23 cellular contexts compared by ENCODE assay signal in genomic region chr2:154587739-154588138, GRCh38.
"Had no signal": no experiment of that assay in that cellular context is flagged by ENCODE, and none has a peak within 500 bp of the region (broad histone marks: within the 10 kb centered on the region; RNA-seq: fewer than 3 reads in every experiment).

No MANE protein-coding gene starts in this region.

- ATAC-seq: heart left ventricle; pancreas; right cardiac atrium; stimulated activated effector memory CD8-positive, alpha-beta T cell treated with anti-CD3 and anti-CD28 coated beads, Interleukin-12 subunit alpha, Interleukin-12 subunit beta, amount 100 ng/mL, for 72 hours; stimulated activated naive CD8-positive, alpha-beta T cell treated with anti-CD3 and anti-CD28 coated beads, Interleukin-15, Interleukin-2, amounts not matched to agents 100 U/mL and 50 U/mL, for 24 hours; upper lobe of right lung had no signal

- H3K9me3 Mint-ChIP-seq: nephron had no signal

- H3K9me3 ChIP-seq: heart left ventricle, left ventricle myocardium inferior, pancreas, testis, tibial nerve, upper lobe of right lung, vagina had no signal

- H3K36me3 Mint-ChIP-seq: immature natural killer cell; naive B cell; stimulated activated effector memory CD8-positive, alpha-beta T cell treated with anti-CD3 and anti-CD28 coated beads, Interleukin-12 subunit alpha, Interleukin-12 subunit beta, amount 100 ng/mL, for 72 hours had no signal

- H3K27ac ChIP-seq: dorsolateral prefrontal cortex, heart left ventricle, left ventricle myocardium inferior, pancreas, testis, tibial nerve, upper lobe of right lung, vagina had no signal

- H3K27me3 ChIP-seq: heart left ventricle, pancreas, testis, tibial nerve, upper lobe of right lung, vagina had no signal

- H3K4me1 ChIP-seq: heart left ventricle, left ventricle myocardium inferior, pancreas, testis, tibial nerve, upper lobe of right lung, vagina had no signal

- H3K4me3 ChIP-seq: dorsolateral prefrontal cortex, heart left ventricle, left ventricle myocardium inferior, lung, pancreas, testis, tibial nerve, upper lobe of right lung, vagina had no signal

- H3K27me3 Mint-ChIP-seq: naive B cell, progenitor cell of endocrine pancreas had no signal

- H3K4me3 Mint-ChIP-seq: immature natural killer cell; naive B cell; nephron; stimulated activated effector memory CD8-positive, alpha-beta T cell treated with anti-CD3 and anti-CD28 coated beads, Interleukin-12 subunit alpha, Interleukin-12 subunit beta, amount 100 ng/mL, for 72 hours had no signal

- H3K27ac Mint-ChIP-seq: immature natural killer cell; naive B cell; nephron; progenitor cell of endocrine pancreas; stimulated activated effector memory CD8-positive, alpha-beta T cell treated with anti-CD3 and anti-CD28 coated beads, Interleukin-12 subunit alpha, Interleukin-12 subunit beta, amount 100 ng/mL, for 72 hours had no signal

- DNase-seq: cortex of kidney; dorsolateral prefrontal cortex; effector CD8-positive, alpha-beta T cell; heart left ventricle; hypothalamus; immature natural killer cell; left ventricle myocardium inferior; mesenchymal stem cell; naive B cell; occipital lobe; pancreas; right cardiac atrium; stimulated activated CD4-positive, alpha-beta T cell treated with anti-CD3 and anti-CD28 coated beads, Interleukin-4, amount 100 ng/mL, for 1 hour; stimulated activated CD8-positive, alpha-beta memory T cell treated with anti-CD3 and anti-CD28 coated beads, Interleukin-4, amount 100 ng/mL, for 48 hours; stimulated activated naive CD8-positive, alpha-beta T cell treated with anti-CD3 and anti-CD28 coated beads, Interleukin-15, Interleukin-2, amounts not matched to agents 100 U/mL and 50 U/mL, for 24 hours; testis; upper lobe of right lung had no signal

- H3K36me3 ChIP-seq: heart left ventricle, left ventricle myocardium inferior, pancreas, tibial nerve, upper lobe of right lung, vagina had no signal

- H3K4me1 Mint-ChIP-seq: immature natural killer cell; naive B cell; nephron; stimulated activated effector memory CD8-positive, alpha-beta T cell treated with anti-CD3 and anti-CD28 coated beads, Interleukin-12 subunit alpha, Interleukin-12 subunit beta, amount 100 ng/mL, for 72 hours had no signal
